Comparison of ENCODE assay signal across 8 cellular contexts in genomic region chr4:186191266-186192067, GRCh38. TPM values are rescaled to one million over a fixed set of nuclear protein-coding genes. Genes with fewer than 3 reads are reported as not detected.
DNase-seq lines count a peak whose midpoint lies in the region; ATAC-seq and TF ChIP-seq lines count a peak whose summit lies in the region.

CYP4V2 (plus strand) TSS chr4:186191567; CDS start chr4:186191824, 257 bp downstream.

- ATAC-seq in HG03159 (IDR thresholded peaks at IDR 0.05; ENCODE audit: unreplicated experiment) = peak; percentile 89
- ATAC-seq in mucosa of descending colon = peak; percentile 93

- DNase-seq in NT2/D1 (ENCODE audit: low read depth, low spot score) (no peak), epithelial cell of esophagus (ENCODE audit: low read depth) (peak; percentile 76), mucosa of descending colon (peak; percentile 88 to 93 (median 93))
- peak; percentile 92 for DNase-seq in activated CD8-positive, alpha-beta memory T cell treated with anti-CD3 and anti-CD28 coated beads, Interleukin-2, amount 50 U/mL, for 48 hours
- peak; percentile 68 to 71 for DNase-seq in stimulated activated CD8-positive, alpha-beta memory T cell treated with anti-CD3 and anti-CD28 coated beads, Interleukin-4, amount 100 ng/mL, for 4 hours (ENCODE audit: low read depth in 2 of 2, low spot score in 1 of 2)

- no peaks in the 10 kb centered on the region; a peak in 1 of 22 replicates for H3K9me3 ChIP-seq in BLaER1 treated with 17β-estradiol and CSF1 and Interleukin-3, amounts not matched to agents 10 nM and 100 nM (replicated peaks in 1 of 11)
- H3K9me3 ChIP-seq in NT2/D1 (ENCODE audit: insufficient read depth, low read length) (no peaks in the 10 kb centered on the region), mucosa of descending colon (no peaks in the 10 kb centered on the region)

- H3K27me3 ChIP-seq in BLaER1 treated with 17β-estradiol and CSF1 and Interleukin-3, amounts not matched to agents 10 nM and 100 nM = no peaks in the 10 kb centered on the region
- H3K27me3 ChIP-seq in NT2/D1 (ENCODE audit: insufficient read depth, insufficient read length) = peaks cover 16% of the 10 kb centered on the region

- peak within 1 kb of the TSS; percentile 85 to 99 (median 92) for H3K4me2 ChIP-seq in BLaER1 treated with 17β-estradiol and CSF1 and Interleukin-3, amounts not matched to agents 10 nM and 100 nM

- peaks cover 24 to 36% (median 33%) of the 10 kb centered on the region in 10 experiments for H3K4me1 ChIP-seq in BLaER1 treated with 17β-estradiol and CSF1 and Interleukin-3, amounts not matched to agents 10 nM and 100 nM
- H3K4me1 ChIP-seq in NT2/D1 (ENCODE audit: insufficient read depth, insufficient read length) = no peaks in the 10 kb centered on the region
- peaks cover 10% of the 10 kb centered on the region for H3K4me1 ChIP-seq in mucosa of descending colon (ENCODE audit: low read depth)

- in situ Hi-C loops in GM18951 (cut with MboI; ENCODE audit: low sequenced_read_pairs, unreplicated experiment) = no loop called here

- H3K27ac ChIP-seq in BLaER1 treated with 17β-estradiol and CSF1 and Interleukin-3, amounts not matched to agents 10 nM and 100 nM = peak within 1 kb of the TSS; percentile 75 to 98 (median 94)

- peak within 1 kb of the TSS; percentile 86 to 97 (median 92) for H3K9ac ChIP-seq in BLaER1 treated with 17β-estradiol and CSF1 and Interleukin-3, amounts not matched to agents 10 nM and 100 nM
- H3K9ac ChIP-seq in NT2/D1 (ENCODE audit: insufficient read length, low read depth) = peak within 1 kb of the TSS; percentile 85

- peak within 1 kb of the TSS; percentile 78 to 96 (median 85) for H3K4me3 ChIP-seq in BLaER1 treated with 17β-estradiol and CSF1 and Interleukin-3, amounts not matched to agents 10 nM and 100 nM
- peak within 1 kb of the TSS; percentile 75 for H3K4me3 ChIP-seq in NT2/D1 (ENCODE audit: insufficient read length, low read depth)
- peak within 1 kb of the TSS; percentile 57 for H3K4me3 ChIP-seq in epithelial cell of esophagus (ENCODE audit: low read length)
- H3K4me3 ChIP-seq in mucosa of descending colon = peak within 1 kb of the TSS; percentile 79

- peak; percentile 84 for TF ChIP-seq POLR2A in GM18951 (IDR thresholded peaks at IDR 0.05; ENCODE audit: extremely low read depth, insufficient read depth, insufficient read length)

- peaks cover 12 to 25% (median 20%) of the 10 kb centered on the region in 11 experiments; a peak in 18 of 22 replicates for H3K36me3 ChIP-seq in BLaER1 treated with 17β-estradiol and CSF1 and Interleukin-3, amounts not matched to agents 10 nM and 100 nM
- H3K36me3 ChIP-seq in NT2/D1 (ENCODE audit: insufficient read depth, insufficient read length, low read length) (no peaks in the 10 kb centered on the region), mucosa of descending colon (ENCODE audit: low read depth) (no peaks in the 10 kb centered on the region)

- H4K20me1 ChIP-seq in BLaER1 treated with 17β-estradiol and CSF1 and Interleukin-3, amounts not matched to agents 10 nM and 100 nM = no peaks in the 10 kb centered on the region; a peak in 1 of 22 replicates

- intact Hi-C loops in mucosa of descending colon (cut with DNase I, micrococcal nuclease) = no loop called here

- TF ChIP-seq CTCF in epithelial cell of esophagus (IDR thresholded peaks at IDR 0.05; ENCODE audit: insufficient read depth, low read depth, low read length, missing control alignments) = no peak
- TF ChIP-seq CTCF in mucosa of descending colon (IDR thresholded peaks at IDR 0.05) = peak; percentile 38

RNA-seq across cellular contexts. Expression of gene CYP4V2, which starts in this region (rescaled TPM):
- 10 to 100 TPM; 38.4 to 50.8 (median 49.2) TPM for total RNA-seq in mucosa of descending colon
